Comparison of ENCODE assay signal across 1 cellular context in genomic region chr10:82925547-82925946, GRCh38.
TF ChIP-seq lines count a peak whose summit lies in the region.

No MANE protein-coding gene starts in this region.

TF ChIP-seq in GM12878, 131 proteins besides CTCF, POLR2A, EP300 and RAD21 (continued from another document):
- TF ChIP-seq EZH2 (IDR thresholded peaks at IDR 0.05; ENCODE audit: borderline replicate concordance, control insufficient read depth, low read depth, low read length), result no peak
- TF ChIP-seq TCF12 (IDR thresholded peaks at IDR 0.05; ENCODE audit: low read depth, low read length), result no peak
- peak; percentile 34; the same call in 1 of the 2 replicates for TF ChIP-seq CREB1 (IDR thresholded peaks at IDR 0.05; ENCODE audit: low read depth)
- TF ChIP-seq ASH2L (IDR thresholded peaks at IDR 0.05; ENCODE audit: borderline replicate concordance, low read depth), result no peak
- no peak for TF ChIP-seq NR2F1 (conservative IDR thresholded peaks at IDR 0.05)
- TF ChIP-seq ZBTB33 (IDR thresholded peaks at IDR 0.05), result no peak
- no peak for TF ChIP-seq TCF7 (IDR thresholded peaks at IDR 0.05; ENCODE audit: borderline replicate concordance)
- TF ChIP-seq IRF5 (IDR thresholded peaks at IDR 0.05; ENCODE audit: borderline replicate concordance), result no peak
